8 cellular contexts compared by ENCODE assay signal in the genomic region with DNA sequence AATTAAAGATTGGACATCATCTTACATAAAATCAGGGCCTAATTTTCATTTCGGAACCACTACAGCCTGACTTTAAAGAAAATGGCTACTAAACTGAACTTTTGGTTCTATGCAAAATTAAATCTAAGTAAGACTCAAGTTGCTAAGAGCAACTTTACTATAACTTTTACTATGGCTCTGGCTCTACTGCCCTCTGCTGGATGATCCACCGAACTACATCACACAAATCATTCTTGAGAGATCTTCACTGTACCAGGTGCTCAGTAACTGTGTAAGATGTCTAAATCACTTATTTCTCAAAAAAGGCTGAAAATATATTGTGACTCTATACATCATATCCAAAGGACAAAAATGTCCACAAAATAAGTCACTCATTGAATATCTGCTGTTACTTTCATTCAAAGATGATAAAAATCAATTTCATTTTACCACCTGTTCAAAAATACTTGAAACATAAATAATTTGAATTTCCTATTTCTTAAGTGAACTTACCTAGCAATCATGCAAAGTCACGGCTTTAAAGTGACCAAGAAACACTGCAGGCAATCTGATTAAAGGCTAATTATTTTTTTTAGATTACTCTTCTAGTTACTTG.
DNase-seq lines count a peak whose midpoint lies in the region; ATAC-seq, FAIRE-seq and TF ChIP-seq lines count a peak whose summit lies in the region.

No MANE protein-coding gene starts in this region.

- H3K4me1 ChIP-seq in MM.1S (ENCODE audit: low read length) (no peaks in the 10 kb centered on the region), iPS DF 6.9 (ENCODE audit: control insufficient read depth, insufficient read depth, low read length) (no peaks in the 10 kb centered on the region)

- peak; percentile 96 for FAIRE-seq in G401.6 (lab: Jason Lieb, UNC)

- ATAC-seq in GM21825 (IDR thresholded peaks at IDR 0.05; ENCODE audit: unreplicated experiment) = peak; percentile 76

- no peaks in the 10 kb centered on the region for H4K20me1 ChIP-seq in MM.1S (ENCODE audit: insufficient read depth, low read length)

- no CpG with 5 or more reads among the region's 3 CpGs for WGBS in iPS DF 6.9 (ENCODE audit: insufficient coverage, insufficient read length)

- H2AFZ ChIP-seq in MM.1S (ENCODE audit: low read length) = no peak overlapping the region

- H3K27me3 ChIP-seq in MM.1S (replicated peaks; ENCODE audit: insufficient read depth, low read length) (no peaks in the 10 kb centered on the region), iPS DF 6.9 (ENCODE audit: control insufficient read depth, insufficient read depth, low read length) (no peaks in the 10 kb centered on the region)

- in situ Hi-C loops in astrocyte of the cerebellum (cut with HindIII; ENCODE audit: low sequenced_read_pairs) = loop anchor here (10.0 kb wide), 1 partner anchor 141 kb away; no protein-coding TSS in a partner anchor

- TF ChIP-seq CTCF in MM.1S (IDR thresholded peaks at IDR 0.05; ENCODE audit: low read length) (peak; percentile 87), astrocyte of the cerebellum (IDR thresholded peaks at IDR 0.05; ENCODE audit: low read depth, low read length, missing control alignments) (peak; percentile 85)

- no peak overlapping the region for H3K4me2 ChIP-seq in MM.1S (ENCODE audit: low read depth, low read length)

- no peaks in the 10 kb centered on the region for H3K79me2 ChIP-seq in MM.1S (ENCODE audit: low read length)

- H3K27ac ChIP-seq in MM.1S (ENCODE audit: low read length) (no peak overlapping the region), iPS DF 6.9 (ENCODE audit: low read length) (no peak overlapping the region)

- no peaks in the 10 kb centered on the region for H3K36me3 ChIP-seq in MM.1S (replicated peaks; ENCODE audit: insufficient read depth, low read length)
- no peaks in the 10 kb centered on the region for H3K36me3 ChIP-seq in iPS DF 6.9 (ENCODE audit: control insufficient read depth, insufficient read depth, low read length)

- H3K9ac ChIP-seq in MM.1S (ENCODE audit: low read length) = no peak overlapping the region

- DNase-seq in MM.1S (peak; percentile 61), T-helper 22 cell (ENCODE audit: low read depth) (peak; percentile 26), astrocyte of the cerebellum (ENCODE audit: low read depth) (peak; percentile 68), iPS DF 6.9 (ENCODE audit: low read depth, low spot score) (peak; percentile 27), NCI-H524 treated with DMSO at 0.1 percent for 48 hours (lab: John Stamatoyannopoulos, UW) (no peak)
- DNase-seq in stimulated activated CD4-positive, alpha-beta T cell treated with anti-CD3 and anti-CD28 coated beads, Interleukin-15, amount 100 ng/mL, for 1 hour (ENCODE audit: low read depth in 1 of 2, low spot score in 1 of 2) = peak; percentile 15 to 41

- no peaks in the 10 kb centered on the region for H3K9me2 ChIP-seq in MM.1S (replicated peaks; ENCODE audit: insufficient read depth, low read length)

- H3K4me3 ChIP-seq in MM.1S (ENCODE audit: low read length) (no peak overlapping the region), astrocyte of the cerebellum (ENCODE audit: low read depth, low read length) (no peak overlapping the region), iPS DF 6.9 (ENCODE audit: low read length) (no peak overlapping the region)

- H3K9me3 ChIP-seq in MM.1S (replicated peaks; ENCODE audit: insufficient read depth, low read length) (no peaks in the 10 kb centered on the region), iPS DF 6.9 (ENCODE audit: control insufficient read depth, insufficient read depth, low read length) (no peaks in the 10 kb centered on the region)

- H3F3A ChIP-seq in MM.1S (ENCODE audit: insufficient read depth, low read length) = no peaks in the 10 kb centered on the region
